ENCODE assay signal across 14 cellular contexts in genomic region chr13:45696610-45697226, GRCh38. TPM values are rescaled to one million over a fixed set of nuclear protein-coding genes. Genes with fewer than 3 reads are reported as not detected.
DNase-seq lines count a peak whose midpoint lies in the region; ATAC-seq, FAIRE-seq and TF ChIP-seq lines count a peak whose summit lies in the region.
"Had no signal": no experiment of that assay in that cellular context is flagged by ENCODE, and none has a peak within 500 bp of the region (broad histone marks: within the 10 kb centered on the region; RNA-seq: fewer than 3 reads in every experiment).

No MANE protein-coding gene starts in this region.

- no peak for TF ChIP-seq CTCF in kidney (IDR thresholded peaks at IDR 0.05; ENCODE audit: borderline replicate concordance, extremely low read depth, insufficient read depth)
- TF ChIP-seq CTCF in GM13977 (IDR thresholded peaks at IDR 0.05; ENCODE audit: extremely low read depth, insufficient read depth, missing control alignments): no peak
- no peak for TF ChIP-seq CTCF in psoas muscle (IDR thresholded peaks at IDR 0.05)

- no peaks in the 10 kb centered on the region for H3K27me3 ChIP-seq in psoas muscle (ENCODE audit: insufficient read depth in 3 of 3, low read length in 2 of 3)
- H3K27me3 ChIP-seq: tibial artery had no signal

- 58 to 59% (median 58%) methylated on average over 2 of the region's 2 CpGs for whole genome bisulfite sequencing in psoas muscle, 3 donors

- peak overlapping the region in 1 of 2 donors; percentile 7 for H3K4me3 ChIP-seq in kidney (ENCODE audit: low read length in 2 of 2)
- no peak overlapping the region for H3K4me3 ChIP-seq in psoas muscle
- H3K4me3 ChIP-seq: tibial artery had no signal

- in situ Hi-C loops in GM13977 (cut with MboI; ENCODE audit: low pct_unique_long_range_greater_than_20kb, low sequenced_read_pairs, unreplicated experiment): no loop called here

- intact Hi-C loops in kidney (cut with DNase I) (no loop called here), psoas muscle (cut with DNase I) (no loop called here)

- H3K9ac ChIP-seq in kidney (ENCODE audit: low read length in 2 of 2): no peak overlapping the region

- H3K36me3 ChIP-seq in kidney (ENCODE audit: control insufficient read depth in 1 of 2, insufficient read depth in 2 of 2, low read length in 2 of 2) (no peaks in the 10 kb centered on the region), psoas muscle (ENCODE audit: insufficient read depth in 1 of 2, low read depth in 1 of 2) (no peaks in the 10 kb centered on the region)
- H3K36me3 ChIP-seq: tibial artery had no signal

- FAIRE-seq in kidney (lab: Jason Lieb, UNC): no peak

- no peak for DNase-seq in kidney
- DNase-seq in Kasumi-1 (lab: John Stamatoyannopoulos, UW): no peak
- no peak for DNase-seq in GM13977 (ENCODE audit: low spot score)
- no peak for DNase-seq in stimulated activated CD4-positive, alpha-beta T cell treated with anti-CD3 and anti-CD28 coated beads, Interleukin-4, amount 100 ng/mL, for 1 hour
- no peak for DNase-seq in psoas muscle
- DNase-seq: DMS 273 treated with DMSO at 0.1 percent for 48 hours, NCI-H1048, T-helper 17 cell, tibial artery had no signal

- peak; percentile 52 for ATAC-seq in GM18909 (IDR thresholded peaks at IDR 0.05; ENCODE audit: poor library complexity, unreplicated experiment)
- ATAC-seq in GM21723 (IDR thresholded peaks at IDR 0.05; ENCODE audit: unreplicated experiment): peak; percentile 47
- peak; percentile 50 for ATAC-seq in HG03571 (IDR thresholded peaks at IDR 0.05; ENCODE audit: unreplicated experiment)
- ATAC-seq in psoas muscle: no peak
- ATAC-seq: sciatic nerve, T-helper 17 cell had no signal

- H3K9me3 ChIP-seq in kidney (ENCODE audit: control insufficient read depth in 1 of 2, low read length in 2 of 2): no peaks in the 10 kb centered on the region
- H3K9me3 ChIP-seq in psoas muscle: no peaks in the 10 kb centered on the region
- H3K9me3 ChIP-seq: tibial artery had no signal

- H3K27ac ChIP-seq in kidney (ENCODE audit: low read depth in 2 of 2, low read length in 2 of 2) (peak overlapping the region; percentile 2 to 48), psoas muscle (no peak overlapping the region)
- H3K27ac ChIP-seq: tibial artery had no signal

- H3K4me1 ChIP-seq in kidney (ENCODE audit: control insufficient read depth in 1 of 2, insufficient read depth in 1 of 2, low read depth in 1 of 2, low read length in 2 of 2) (no peaks in the 10 kb centered on the region), psoas muscle (no peaks in the 10 kb centered on the region)
- H3K4me1 ChIP-seq: tibial artery had no signal

RNA-seq across cellular contexts. Expression of gene CBY2, which starts 5.4 kb away (rescaled TPM):
- total RNA-seq in kidney (0.22 TPM), psoas muscle (not detected)
- polyA plus RNA-seq in kidney (ENCODE audit: insufficient read depth, low read depth, low replicate concordance) (not detected), psoas muscle (not detected)
- total RNA-seq: epithelial cell of proximal tubule, sciatic nerve, T-helper 17 cell had no signal

Comparison
In these comparisons a context has a peak if more than half of its experiments do, and no peak if none do; other contexts are left out.
1. ATAC-seq: peak in GM18909 (single experiment), GM21723 (single experiment) and HG03571 (single experiment); none in psoas muscle (0 of 4).